In the genomic region with DNA sequence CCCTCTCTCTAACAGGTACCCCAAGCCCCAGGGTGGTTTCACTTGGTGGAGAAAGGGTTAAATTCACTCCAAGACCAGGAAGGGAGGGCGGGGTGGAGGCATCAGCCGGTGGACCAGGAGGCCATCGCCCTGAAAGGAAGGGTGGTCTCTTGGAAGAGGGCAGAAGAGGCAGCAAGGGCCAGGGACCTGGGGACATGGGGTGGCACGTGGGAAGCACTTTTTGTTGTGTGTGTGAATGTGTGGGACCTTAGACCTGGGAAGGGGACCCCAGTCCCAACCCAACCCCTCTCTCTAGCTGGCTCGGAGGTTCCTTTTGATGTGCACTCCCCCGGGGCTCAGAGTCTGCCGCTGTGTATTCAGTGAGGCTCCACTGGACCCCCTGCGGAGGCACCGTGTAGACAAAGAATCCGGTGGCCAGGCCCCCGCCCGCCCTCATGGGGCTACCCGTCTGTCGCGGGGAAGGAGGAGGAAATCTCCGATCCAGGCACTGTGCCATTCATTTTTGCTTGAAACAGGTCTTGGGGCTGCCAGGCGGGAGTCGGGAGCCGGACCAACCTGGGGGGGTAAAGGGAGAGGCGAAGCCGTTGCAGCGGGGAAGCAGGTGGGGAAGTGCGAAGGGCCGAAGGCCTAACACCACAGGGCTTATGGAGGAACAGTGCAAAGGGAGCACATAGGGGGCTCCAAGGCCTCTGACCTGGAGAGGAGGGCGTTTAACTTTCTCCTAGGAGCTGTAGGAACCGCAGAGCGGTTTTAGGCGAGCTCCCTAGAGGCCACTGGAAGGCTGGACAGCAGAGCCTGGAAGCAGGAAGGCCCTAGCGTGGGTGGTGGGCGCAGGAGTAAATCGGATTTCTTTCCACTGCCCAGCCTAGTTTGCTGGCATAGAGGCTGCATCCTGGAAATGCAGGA, we compare ENCODE assay signal across 1 cellular context.
TF ChIP-seq lines count a peak whose summit lies in the region.

No MANE protein-coding gene starts in this region.

TF ChIP-seq in A549, 52 proteins besides CTCF, POLR2A, EP300 and RAD21 (continued from another document):
- TF ChIP-seq, protein P1, sequence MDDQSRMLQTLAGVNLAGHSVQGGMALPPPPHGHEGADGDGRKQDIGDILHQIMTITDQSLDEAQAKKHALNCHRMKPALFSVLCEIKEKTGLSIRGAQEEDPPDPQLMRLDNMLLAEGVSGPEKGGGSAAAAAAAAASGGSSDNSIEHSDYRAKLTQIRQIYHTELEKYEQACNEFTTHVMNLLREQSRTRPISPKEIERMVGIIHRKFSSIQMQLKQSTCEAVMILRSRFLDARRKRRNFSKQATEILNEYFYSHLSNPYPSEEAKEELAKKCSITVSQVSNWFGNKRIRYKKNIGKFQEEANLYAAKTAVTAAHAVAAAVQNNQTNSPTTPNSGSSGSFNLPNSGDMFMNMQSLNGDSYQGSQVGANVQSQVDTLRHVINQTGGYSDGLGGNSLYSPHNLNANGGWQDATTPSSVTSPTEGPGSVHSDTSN (IDR thresholded peaks at IDR 0.05): no peak
- TF ChIP-seq ESRRA (IDR thresholded peaks at IDR 0.05; ENCODE audit: borderline replicate concordance, low read length): no peak
- TF ChIP-seq ZFP36 (IDR thresholded peaks at IDR 0.05; ENCODE audit: borderline replicate concordance, partially characterized antibody): no peak
TF ChIP-seq in A549: peak in this region for 0.
